ENCODE assay signal across 11 cellular contexts in the genomic region with DNA sequence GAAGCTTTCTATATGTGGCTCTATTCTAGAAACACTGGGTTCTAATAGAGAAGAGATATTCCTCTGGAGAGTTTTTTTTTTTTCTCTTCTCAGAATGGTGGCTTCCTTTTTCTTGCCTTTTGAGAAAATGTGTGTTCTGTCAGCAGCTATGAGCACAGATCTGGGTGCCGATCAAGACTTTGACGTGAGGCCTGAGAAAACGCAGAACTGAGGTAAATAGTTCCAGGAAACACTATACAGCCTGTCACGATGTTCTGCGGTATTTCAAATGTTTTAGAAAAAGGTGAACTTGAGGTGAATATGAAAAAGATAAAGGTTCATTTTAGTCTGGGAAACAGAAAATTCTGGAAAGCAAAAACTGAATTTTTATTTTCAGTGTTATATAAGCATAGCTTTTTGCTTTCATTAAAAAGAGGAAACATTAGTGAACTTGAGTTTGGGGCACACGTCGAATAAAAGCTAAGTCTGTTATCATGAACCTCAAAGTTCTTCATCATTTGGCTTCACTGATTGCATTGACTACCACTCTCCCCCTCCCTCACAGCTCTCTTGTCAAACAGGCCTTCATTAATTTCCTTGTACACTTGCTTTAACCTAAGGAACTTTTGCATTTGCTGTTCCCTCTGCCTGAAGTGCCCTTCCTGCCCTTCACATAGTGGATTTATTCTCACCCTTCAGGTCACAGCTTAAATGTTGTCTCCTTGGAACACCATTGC.
DNase-seq lines count a peak whose midpoint lies in the region; ATAC-seq and TF ChIP-seq lines count a peak whose summit lies in the region.
"Had no signal": no experiment of that assay in that cellular context is flagged by ENCODE, and none has a peak within 500 bp of the region (broad histone marks: within the 10 kb centered on the region; RNA-seq: fewer than 3 reads in every experiment).

No MANE protein-coding gene starts in this region.

- intact Hi-C loops in Right ventricle myocardium inferior (cut with DNase I) (no loop called here), cardiac septum (cut with DNase I) (no loop called here)

- no peak overlapping the region for H4K91ac ChIP-seq in mesenchymal stem cell (ENCODE audit: low read length)

- no peak overlapping the region for H3K4ac ChIP-seq in mesenchymal stem cell (ENCODE audit: low read depth in 1 of 2, low read length in 2 of 2)

- no peak overlapping the region for H3K18ac ChIP-seq in mesenchymal stem cell (ENCODE audit: low read depth in 1 of 2, low read length in 2 of 2)

- peaks cover 34% of the 10 kb centered on the region for H3K4me1 Mint-ChIP-seq in activated T-cell treated with anti-CD3 and anti-CD28 coated beads, Interleukin-2, amount 50 U/mL, for 4 hours (ENCODE audit: low read depth)

- H3K9me3 Mint-ChIP-seq in activated T-cell treated with anti-CD3 and anti-CD28 coated beads, Interleukin-2, amount 50 U/mL, for 4 hours = peaks cover 4% of the 10 kb centered on the region

- in situ Hi-C loops in brain microvascular endothelial cell (cut with HindIII; ENCODE audit: low pct_ligation_motif_present, low sequenced_read_pairs) = no loop called here

- H3K27me3 ChIP-seq in mesenchymal stem cell (ENCODE audit: control insufficient read depth in 1 of 2, insufficient read depth in 1 of 2, low read length in 2 of 2) = no peaks in the 10 kb centered on the region
- no peaks in the 10 kb centered on the region for H3K27me3 ChIP-seq in stomach smooth muscle (ENCODE audit: control insufficient read depth in 1 of 2, insufficient read depth in 2 of 2, low read length in 2 of 2)
- H3K27me3 ChIP-seq in brain microvascular endothelial cell (replicated peaks) = no peaks in the 10 kb centered on the region

- H3K36me3 ChIP-seq in mesenchymal stem cell (ENCODE audit: control insufficient read depth in 1 of 2, insufficient read depth in 2 of 2, low read depth in 1 of 2, low read length in 2 of 2) (no peaks in the 10 kb centered on the region), stomach smooth muscle (ENCODE audit: control insufficient read depth in 2 of 2, insufficient read depth in 2 of 2, low read length in 2 of 2) (no peaks in the 10 kb centered on the region), brain microvascular endothelial cell (replicated peaks) (no peaks in the 10 kb centered on the region)

- H3K36me3 Mint-ChIP-seq in activated T-cell treated with anti-CD3 and anti-CD28 coated beads, Interleukin-2, amount 50 U/mL, for 4 hours (ENCODE audit: insufficient read depth) = no peaks in the 10 kb centered on the region

- no peak overlapping the region for H3K14ac ChIP-seq in mesenchymal stem cell (ENCODE audit: low read length in 2 of 2)

- H3K23ac ChIP-seq in mesenchymal stem cell (ENCODE audit: low read length in 2 of 2) = no peak overlapping the region

- H2BK12ac ChIP-seq in mesenchymal stem cell (ENCODE audit: low read length in 2 of 2) = no peak overlapping the region

- no peak overlapping the region for H3K9ac ChIP-seq in mesenchymal stem cell (ENCODE audit: low read length)
- H3K9ac ChIP-seq in stomach smooth muscle (ENCODE audit: low read length in 2 of 2) = no peak overlapping the region

- peak overlapping the region; percentile 54 for H2BK5ac ChIP-seq in mesenchymal stem cell (ENCODE audit: low read depth, low read length, poor library complexity, severe bottlenecking)

- H4K8ac ChIP-seq in mesenchymal stem cell (ENCODE audit: low read length) = no peak overlapping the region

- H2BK15ac ChIP-seq in mesenchymal stem cell (ENCODE audit: low read depth, poor library complexity, severe bottlenecking) = no peak overlapping the region

- 95% methylated on average over 7 of the region's 7 CpGs for WGBS in mesenchymal stem cell

- DNase-seq in Right ventricle myocardium inferior (ENCODE audit: missing footprints) (no peak), cardiac septum (ENCODE audit: low spot score) (no peak), mesenchymal stem cell (no peak), brain microvascular endothelial cell (no peak), germinal center (ENCODE audit: low spot score) (no peak), NCI-H2196 treated with DMSO at 0.1 percent for 48 hours (lab: John Stamatoyannopoulos, UW; ENCODE audit: unreplicated experiment) (no peak)
- DNase-seq in activated T-cell treated with anti-CD3 and anti-CD28 coated beads, Interleukin-2, amount 50 U/mL, for 4 hours = peak; percentile 32
- DNase-seq: EL, MV-4-11, NCI-H345 had no signal

- ATAC-seq in Right ventricle myocardium inferior = peak; percentile 52
- peak; percentile 78 for ATAC-seq in activated T-cell treated with anti-CD3 and anti-CD28 coated beads, Interleukin-2, amount 50 U/mL, for 4 hours

- H3K4me3 ChIP-seq in mesenchymal stem cell (ENCODE audit: insufficient read depth in 1 of 2, low read depth in 1 of 2, low read length in 2 of 2) = no peak overlapping the region
- peak overlapping the region in 1 of 2 donors; percentile 23 for H3K4me3 ChIP-seq in stomach smooth muscle (ENCODE audit: low read length in 2 of 2)
- no peak overlapping the region for H3K4me3 ChIP-seq in brain microvascular endothelial cell (ENCODE audit: low read depth, low read length)

- no peaks in the 10 kb centered on the region for H3K27me3 Mint-ChIP-seq in activated T-cell treated with anti-CD3 and anti-CD28 coated beads, Interleukin-2, amount 50 U/mL, for 4 hours (ENCODE audit: low read depth)

- peak overlapping the region; percentile 89 for H3K27ac ChIP-seq in mesenchymal stem cell (ENCODE audit: low read length, poor library complexity, severe bottlenecking)
- peak overlapping the region; percentile 43 for H3K27ac ChIP-seq in stomach smooth muscle (ENCODE audit: low read length)
- no peak overlapping the region for H3K27ac ChIP-seq in brain microvascular endothelial cell

- H2AK5ac ChIP-seq in mesenchymal stem cell (ENCODE audit: low read length, severe bottlenecking) = peak overlapping the region; percentile 97

- no peak overlapping the region for H2BK120ac ChIP-seq in mesenchymal stem cell (ENCODE audit: low read depth, low read length)

- H3K79me1 ChIP-seq in mesenchymal stem cell (replicated peaks; ENCODE audit: low read length, poor library complexity, severe bottlenecking) = peaks cover 3% of the 10 kb centered on the region

- peak overlapping the region; percentile 54 for H3K4me3 Mint-ChIP-seq in activated T-cell treated with anti-CD3 and anti-CD28 coated beads, Interleukin-2, amount 50 U/mL, for 4 hours

- TF ChIP-seq CTCF in brain microvascular endothelial cell (IDR thresholded peaks at IDR 0.05; ENCODE audit: low read depth, low read length, missing control alignments) = no peak

- peaks cover 4% of the 10 kb centered on the region for H3K4me1 ChIP-seq in mesenchymal stem cell (ENCODE audit: control insufficient read depth, insufficient read depth, low read depth, low read length)
- H3K4me1 ChIP-seq in stomach smooth muscle (ENCODE audit: control insufficient read depth, insufficient read depth, low read length) = peaks cover 8% of the 10 kb centered on the region

- H3K9me3 ChIP-seq in mesenchymal stem cell (ENCODE audit: control insufficient read depth, low read length) (no peaks in the 10 kb centered on the region), stomach smooth muscle (ENCODE audit: control insufficient read depth in 2 of 2, low read length in 2 of 2) (no peaks in the 10 kb centered on the region)

- no peak overlapping the region for H2AFZ ChIP-seq in mesenchymal stem cell (ENCODE audit: low read depth, low read length)

- no peak overlapping the region for H3K4me2 ChIP-seq in mesenchymal stem cell (ENCODE audit: low read length, poor library complexity, severe bottlenecking)
